In genomic region chr5:2702096-2702879, GRCh38 we compare ENCODE assay signal across 26 cellular contexts. TPM values are rescaled to one million over a fixed set of nuclear protein-coding genes. Genes with fewer than 3 reads are reported as not detected.
"Had no signal": no experiment of that assay in that cellular context is flagged by ENCODE, and none has a peak within 500 bp of the region (broad histone marks: within the 10 kb centered on the region; RNA-seq: fewer than 3 reads in every experiment).

No MANE protein-coding gene starts in this region.

- DNase-seq: activated B cell treated with CpG ODN at 0.5 μM for 24 hours; activated CD4-positive, alpha-beta T cell treated with anti-CD3 and anti-CD28 coated beads for 48 hours; activated CD4-positive, alpha-beta T cell treated with anti-CD3 and anti-CD28 coated beads, Interleukin-2, amount 50 U/mL, for 1 hour; activated CD4-positive, alpha-beta T cell treated with anti-CD3 and anti-CD28 coated beads, Interleukin-2, amount 50 U/mL, for 48 hours; activated CD8-positive, alpha-beta memory T cell treated with anti-CD3 and anti-CD28 coated beads for 24 hours; activated CD8-positive, alpha-beta T cell treated with anti-CD3 and anti-CD28 coated beads for 36 hours; activated effector memory CD4-positive, alpha-beta T cell treated with Interleukin-2 at 50 U/mL for 16 hours; activated gamma-delta T cell treated with Interleukin-2 at 50 U/mL for 16 hours; activated naive CD4-positive, alpha-beta T cell treated with anti-CD3 and anti-CD28 coated beads, Interleukin-2, amount 50 U/mL, for 16 hours; activated naive CD4-positive, alpha-beta T cell treated with Interleukin-2 at 50 U/mL for 16 hours; activated T-cell treated with anti-CD3 and anti-CD28 coated beads, Interleukin-2, amount 50 U/mL, for 4 hours; amniotic stem cell; anterior cingulate cortex; brain microvascular endothelial cell; cortex of kidney; dermis blood vessel endothelial cell; effector CD4-positive, alpha-beta T cell; foreskin fibroblast; head of caudate nucleus; T-helper 2 cell had no signal

- H3K27ac Mint-ChIP-seq: activated B cell treated with CpG ODN at 0.5 μM for 24 hours; activated CD8-positive, alpha-beta T cell treated with anti-CD3 and anti-CD28 coated beads for 36 hours; activated naive CD8-positive, alpha-beta T cell; activated T-helper 17 cell treated with anti-CD3 and anti-CD28 coated beads, Interleukin-2, amount 50 U/mL, for 72 hours had no signal

- H3K4me1 Mint-ChIP-seq: activated B cell treated with CpG ODN at 0.5 μM for 24 hours; activated T-helper 17 cell treated with anti-CD3 and anti-CD28 coated beads, Interleukin-2, amount 50 U/mL, for 72 hours; central memory CD8-positive, alpha-beta T cell had no signal

- H3K36me3 Mint-ChIP-seq: activated naive CD8-positive, alpha-beta T cell had no signal

- H3K9me3 Mint-ChIP-seq: activated B cell treated with CpG ODN at 0.5 μM for 24 hours; activated CD8-positive, alpha-beta T cell treated with anti-CD3 and anti-CD28 coated beads for 36 hours; activated T-cell treated with anti-CD3 and anti-CD28 coated beads, Interleukin-2, amount 50 U/mL, for 4 hours; central memory CD8-positive, alpha-beta T cell had no signal

- ATAC-seq: activated CD4-positive, CD25-positive, alpha-beta regulatory T cell treated with anti-CD3 and anti-CD28 coated beads, Interleukin-2, amount 50 U/mL, for 24 hours; activated CD8-positive, alpha-beta T cell treated with anti-CD3 and anti-CD28 coated beads for 36 hours; activated T-cell treated with anti-CD3 and anti-CD28 coated beads, Interleukin-2, amount 50 U/mL, for 4 hours; activated T-helper 17 cell treated with anti-CD3 and anti-CD28 coated beads, Interleukin-2, amount 50 U/mL, for 72 hours; esophagus mucosa had no signal

- H3K27ac ChIP-seq: brain microvascular endothelial cell had no signal

- H3K27me3 Mint-ChIP-seq: activated B cell treated with CpG ODN at 0.5 μM for 24 hours; central memory CD8-positive, alpha-beta T cell had no signal

- H3K4me3 Mint-ChIP-seq: activated B cell treated with CpG ODN at 0.5 μM for 24 hours; activated CD8-positive, alpha-beta T cell treated with anti-CD3 and anti-CD28 coated beads for 36 hours; activated naive CD8-positive, alpha-beta T cell; activated T-cell treated with anti-CD3 and anti-CD28 coated beads, Interleukin-2, amount 50 U/mL, for 4 hours; activated T-helper 17 cell treated with anti-CD3 and anti-CD28 coated beads, Interleukin-2, amount 50 U/mL, for 72 hours; central memory CD8-positive, alpha-beta T cell had no signal

RNA-seq across cellular contexts. Expression of gene IRX2, which starts 49.2 kb away (rescaled TPM):
- total RNA-seq: activated B cell treated with CpG ODN at 0.5 μM for 24 hours; activated CD8-positive, alpha-beta T cell treated with anti-CD3 and anti-CD28 coated beads for 36 hours; activated T-helper 17 cell treated with anti-CD3 and anti-CD28 coated beads, Interleukin-2, amount 50 U/mL, for 72 hours; T-helper 1 cell treated with Interleukin-12 subunit alpha and Interleukin-12 subunit beta and Interleukin-4 antibody, amounts not matched to agents 30 ng/mL and 1 ng/mL, for 36 hours had no signal
